8 cellular contexts compared by ENCODE assay signal in genomic region chr3:16512435-16513140, GRCh38. TPM values are rescaled to one million over a fixed set of nuclear protein-coding genes. Genes with fewer than 3 reads are reported as not detected.
A peak's percentile ranks its signal among the peaks of the same experiment; 100 is the strongest.
DNase-seq lines count a peak whose midpoint lies in the region; ATAC-seq and TF ChIP-seq lines count a peak whose summit lies in the region.

No MANE protein-coding gene starts in this region.

- TF ChIP-seq POLR2A in GM18505 (IDR thresholded peaks at IDR 0.05; ENCODE audit: borderline replicate concordance, extremely low read depth, insufficient read depth, insufficient read length): peak; percentile 79

- DNase-seq in SJSA1 (ENCODE audit: low read depth in 1 of 2, low spot score in 2 of 2) (peak; percentile 68 to 78), hepatocyte (ENCODE audit: low spot score) (peak; percentile 17), SW 1271 (lab: John Stamatoyannopoulos, UW) (no peak), occipital lobe (lab: John Stamatoyannopoulos, UW) (no peak)
- peak; percentile 59 for DNase-seq in activated naive CD8-positive, alpha-beta T cell treated with anti-CD3 and anti-CD28 coated beads for 36 hours

- H3K79me2 ChIP-seq in hepatocyte: peaks cover 16% of the 10 kb centered on the region

- ATAC-seq in GM18505 (IDR thresholded peaks at IDR 0.05; ENCODE audit: unreplicated experiment) (no peak), HG02840 (IDR thresholded peaks at IDR 0.05; ENCODE audit: low FRiP score, unreplicated experiment) (peak; percentile 5)

- no peaks in the 10 kb centered on the region for H4K20me1 ChIP-seq in hepatocyte (ENCODE audit: insufficient read depth, poor library complexity, severe bottlenecking)

- no peaks in the 10 kb centered on the region for H3K9me3 Mint-ChIP-seq in activated naive CD8-positive, alpha-beta T cell treated with anti-CD3 and anti-CD28 coated beads for 36 hours

- H3K4me1 ChIP-seq in SJSA1 (replicated peaks) (peaks cover 66% of the 10 kb centered on the region), hepatocyte (ENCODE audit: insufficient read depth) (peaks cover 10% of the 10 kb centered on the region), skeletal muscle satellite cell (ENCODE audit: control insufficient read depth, insufficient read depth, low read length) (peaks cover 47% of the 10 kb centered on the region)

- peaks cover 74% of the 10 kb centered on the region for H3K4me1 Mint-ChIP-seq in activated naive CD8-positive, alpha-beta T cell treated with anti-CD3 and anti-CD28 coated beads for 36 hours

- H3K4me3 ChIP-seq in SJSA1: peak overlapping the region; percentile 90
- peak overlapping the region; percentile 92 for H3K4me3 ChIP-seq in hepatocyte
- peak overlapping the region; percentile 97 for H3K4me3 ChIP-seq in skeletal muscle satellite cell (ENCODE audit: low read length)

- H3K9me3 ChIP-seq in SJSA1 (replicated peaks): no peaks in the 10 kb centered on the region
- no peaks in the 10 kb centered on the region for H3K9me3 ChIP-seq in hepatocyte (ENCODE audit: low read depth)
- H3K9me3 ChIP-seq in skeletal muscle satellite cell (replicated peaks; ENCODE audit: low read length): no peaks in the 10 kb centered on the region

- H2AFZ ChIP-seq in hepatocyte: peak overlapping the region; percentile 90

- 19% methylated on average over 37 of the region's 37 CpGs for WGBS in hepatocyte (ENCODE audit: low lambda C conversion rate, missing lambda C conversion rate)

- H3K4me3 Mint-ChIP-seq in activated naive CD8-positive, alpha-beta T cell treated with anti-CD3 and anti-CD28 coated beads for 36 hours: peak overlapping the region; percentile 98

- H3K27me3 Mint-ChIP-seq in activated naive CD8-positive, alpha-beta T cell treated with anti-CD3 and anti-CD28 coated beads for 36 hours: no peaks in the 10 kb centered on the region

- TF ChIP-seq CTCF in hepatocyte (IDR thresholded peaks at IDR 0.05; ENCODE audit: poor library complexity): no peak

- H3K36me3 Mint-ChIP-seq in activated naive CD8-positive, alpha-beta T cell treated with anti-CD3 and anti-CD28 coated beads for 36 hours: peaks cover 54% of the 10 kb centered on the region

- peak overlapping the region; percentile 98 for H3K27ac Mint-ChIP-seq in activated naive CD8-positive, alpha-beta T cell treated with anti-CD3 and anti-CD28 coated beads for 36 hours

- no peaks in the 10 kb centered on the region for H3K9me2 ChIP-seq in hepatocyte (replicated peaks; ENCODE audit: insufficient read depth)

- no peaks in the 10 kb centered on the region for H3K27me3 ChIP-seq in SJSA1 (replicated peaks)
- peaks cover 45% of the 10 kb centered on the region for H3K27me3 ChIP-seq in hepatocyte
- no peaks in the 10 kb centered on the region for H3K27me3 ChIP-seq in skeletal muscle satellite cell (ENCODE audit: control insufficient read depth, insufficient read depth, low read length)

- H3K27ac ChIP-seq in SJSA1: peak overlapping the region; percentile 70
- peak overlapping the region; percentile 47 for H3K27ac ChIP-seq in hepatocyte

- peak overlapping the region; percentile 97 for H3K9ac ChIP-seq in skeletal muscle satellite cell (ENCODE audit: low read depth, low read length)

- H3K4me2 ChIP-seq in hepatocyte (peak overlapping the region; percentile 98), skeletal muscle satellite cell (ENCODE audit: low read length) (peak overlapping the region; percentile 97)

- peaks cover 11% of the 10 kb centered on the region for H3K36me3 ChIP-seq in SJSA1
- no peaks in the 10 kb centered on the region for H3K36me3 ChIP-seq in hepatocyte (replicated peaks; ENCODE audit: insufficient read depth, low read depth)
- no peaks in the 10 kb centered on the region for H3K36me3 ChIP-seq in skeletal muscle satellite cell (ENCODE audit: insufficient read depth, low read length)

RNA-seq across cellular contexts. Expression of gene RFTN1, which starts 0.9 kb away (rescaled TPM):
- total RNA-seq in SJSA1 (2014; rRNA removed; shearing (Covaris generic)): 54.3 and 56.5 TPM in 2 replicates
- total RNA-seq in activated naive CD8-positive, alpha-beta T cell treated with anti-CD3 and anti-CD28 coated beads for 36 hours: 10 to 100 TPM; 84.2 to 84.8 TPM
- total RNA-seq in hepatocyte: 14.9 and 17.0 TPM in 2 replicates
- 4.4 and 10.0 TPM in 2 replicates for polyA plus RNA-seq in hepatocyte
- total RNA-seq in skeletal muscle satellite cell (2012; rRNA removed): 34.3 and 35.5 TPM in 2 replicates
- 6.4 TPM for total RNA-seq in occipital lobe

Comparison
In these comparisons a context has a peak if more than half of its experiments do, and no peak if none do; other contexts are left out.
1. DNase-seq: peak in SJSA1 (2 of 2), activated naive CD8-positive, alpha-beta T cell treated with anti-CD3 and anti-CD28 coated beads for 36 hours (single experiment) and hepatocyte (single experiment); none in SW 1271 (0 of 2) and occipital lobe (single experiment).
2. Peak in every context shown above with its lines, with median percentiles within 50 percentile points of each other: H3K4me3 ChIP-seq.